Comparison of ENCODE assay signal across 22 cellular contexts in genomic region chr17:72184805-72185204, GRCh38.
A peak's percentile ranks its signal among the peaks of the same experiment; 100 is the strongest.
DNase-seq lines count a peak whose midpoint lies in the region; ATAC-seq and TF ChIP-seq lines count a peak whose summit lies in the region.
"Had no signal": no experiment of that assay in that cellular context is flagged by ENCODE, and none has a peak within 500 bp of the region (broad histone marks: within the 10 kb centered on the region; RNA-seq: fewer than 3 reads in every experiment).

No MANE protein-coding gene starts in this region.

- no peaks in the 10 kb centered on the region for H3K79me2 ChIP-seq in osteoblast (ENCODE audit: insufficient read depth, low read length)

- H3K27ac Mint-ChIP-seq in osteocyte (ENCODE audit: unreplicated experiment), result no peak overlapping the region
- H3K27ac Mint-ChIP-seq: CD4-positive, alpha-beta T cell had no signal

- DNase-seq in Caki2 (ENCODE audit: low read depth), result peak; percentile 4
- peak; percentile 58 to 81 for DNase-seq in foreskin fibroblast
- DNase-seq in osteoblast (ENCODE audit: insufficient read length, low spot score, missing footprints), result no peak
- DNase-seq in osteocyte (ENCODE audit: extremely low spot score, unreplicated experiment), result no peak
- no peak for DNase-seq in NCI-H128 (lab: John Stamatoyannopoulos, UW; ENCODE audit: unreplicated experiment)
- DNase-seq: BE2C; Calu3; CD4-positive, alpha-beta T cell; DMS53; H9; NCI-H1092; NCI-H1694; NCI-H2107; NCI-H2227 treated with DMSO at 0.1 percent for 48 hours; NCI-H524; SHP77 had no signal

- no peak overlapping the region for H3K4me2 ChIP-seq in osteoblast (ENCODE audit: insufficient read depth, low read length)

- H2AFZ ChIP-seq in osteoblast (ENCODE audit: low read length), result peak overlapping the region; percentile 12

- H3K27me3 Mint-ChIP-seq in osteocyte (ENCODE audit: unreplicated experiment), result peaks cover 9% of the 10 kb centered on the region
- H3K27me3 Mint-ChIP-seq: CD4-positive, alpha-beta T cell had no signal

- H3K9me3 Mint-ChIP-seq in osteocyte (ENCODE audit: unreplicated experiment), result no peaks in the 10 kb centered on the region
- H3K9me3 Mint-ChIP-seq: H9 had no signal

- no peaks in the 10 kb centered on the region for H3K36me3 Mint-ChIP-seq in osteocyte (ENCODE audit: unreplicated experiment)

- ATAC-seq in GM19452 (IDR thresholded peaks at IDR 0.05; ENCODE audit: unreplicated experiment) (no peak), GM21526 (IDR thresholded peaks at IDR 0.05; ENCODE audit: low FRiP score, unreplicated experiment) (no peak)
- ATAC-seq: HepG2, Panc1, SK-N-SH treated with all-trans-retinoic acid at 6 μM for 48 hours had no signal

- no peak overlapping the region for H3K4me3 ChIP-seq in foreskin fibroblast (ENCODE audit: low read depth in 1 of 2, low read length in 2 of 2)
- no peak overlapping the region for H3K4me3 ChIP-seq in osteoblast (ENCODE audit: insufficient read depth, low read length)

- in situ Hi-C loops in Caki2 (cut with HindIII; ENCODE audit: low pct_unique_long_range_greater_than_20kb, low sequenced_read_pairs), result no loop called here

- H3K9me3 ChIP-seq in osteoblast (ENCODE audit: low read depth, low read length), result no peaks in the 10 kb centered on the region
- H3K9me3 ChIP-seq: BE2C had no signal

- no peaks in the 10 kb centered on the region for H3K27me3 ChIP-seq in osteoblast (ENCODE audit: insufficient read depth, low read length)
- H3K27me3 ChIP-seq: BE2C had no signal

- no peaks in the 10 kb centered on the region for H4K20me1 ChIP-seq in osteoblast (ENCODE audit: insufficient read depth, low read length)

- H3K4me3 Mint-ChIP-seq in osteocyte (ENCODE audit: unreplicated experiment), result no peak overlapping the region
- H3K4me3 Mint-ChIP-seq: CD4-positive, alpha-beta T cell; H9 had no signal

- no peaks in the 10 kb centered on the region for H3K36me3 ChIP-seq in osteoblast (ENCODE audit: insufficient read depth, low read length)
- H3K36me3 ChIP-seq: BE2C had no signal

- H3K4me1 ChIP-seq in osteoblast (ENCODE audit: insufficient read depth, low read length), result peaks cover 7% of the 10 kb centered on the region
- H3K4me1 ChIP-seq: BE2C had no signal

- TF ChIP-seq CTCF in VCaP (conservative IDR thresholded peaks at IDR 0.05) (no peak), foreskin fibroblast (IDR thresholded peaks at IDR 0.05; ENCODE audit: low read depth, low read length) (no peak), osteoblast (IDR thresholded peaks at IDR 0.05; ENCODE audit: extremely low read depth, low read depth, low read length) (no peak), osteocyte (IDR thresholded peaks at IDR 0.05) (no peak)

- H3K27ac ChIP-seq in VCaP (peak overlapping the region; percentile 84; the same call in 1 of the 2 replicates), osteoblast (ENCODE audit: low read depth, low read length) (no peak overlapping the region)

- H3K4me1 Mint-ChIP-seq in osteocyte (ENCODE audit: unreplicated experiment), result peaks cover 8% of the 10 kb centered on the region

Comparison
In these comparisons a context has a peak if more than half of its experiments do, and no peak if none do; other contexts are left out.
1. DNase-seq: peak in Caki2 (single experiment) and foreskin fibroblast (2 of 2); none in osteoblast (single experiment), osteocyte (single experiment) and NCI-H128 (single experiment).